In the genomic region with DNA sequence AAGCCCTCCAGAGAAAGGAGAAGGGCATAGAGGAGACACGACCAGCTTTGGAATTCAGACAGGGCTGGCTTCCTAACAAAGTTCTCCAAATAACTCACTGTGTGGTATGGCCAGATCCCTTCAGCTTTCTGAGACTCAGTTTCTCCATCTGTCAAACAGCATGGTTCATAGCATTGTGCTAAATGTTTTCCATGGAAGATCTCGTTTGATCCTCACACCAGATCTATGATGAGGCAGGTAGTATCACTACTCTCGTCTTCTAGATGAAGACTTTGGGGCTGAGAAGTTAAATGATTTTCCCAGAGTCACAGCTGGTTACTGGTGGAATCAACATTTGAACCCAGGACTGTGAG, we compare ENCODE assay signal across 24 cellular contexts.
DNase-seq lines count a peak whose midpoint lies in the region; ATAC-seq and TF ChIP-seq lines count a peak whose summit lies in the region.
"Had no signal": no experiment of that assay in that cellular context is flagged by ENCODE, and none has a peak within 500 bp of the region (broad histone marks: within the 10 kb centered on the region; RNA-seq: fewer than 3 reads in every experiment).

No MANE protein-coding gene starts in this region.

- TF ChIP-seq POLR2A in vagina (IDR thresholded peaks at IDR 0.05) = no peak

- H3K36me3 Mint-ChIP-seq in brain = no peaks in the 10 kb centered on the region
- no peaks in the 10 kb centered on the region for H3K36me3 Mint-ChIP-seq in neural crest cell (ENCODE audit: low read depth)
- H3K36me3 Mint-ChIP-seq: CD14-positive monocyte; CD4-positive, alpha-beta memory T cell; CD4-positive, CD25-positive, alpha-beta regulatory T cell; CD8-positive, alpha-beta memory T cell had no signal

- H3K27ac ChIP-seq in dorsolateral prefrontal cortex (peak overlapping the region in 33 of 59 donors; percentile 2 to 83 (median 61)), vagina (no peak overlapping the region), psoas muscle (no peak overlapping the region)
- H3K27ac ChIP-seq: BLaER1 had no signal

- intact Hi-C loops in dorsolateral prefrontal cortex (cut with DNase I) = loop anchor here in 1 of 2 donors (5.0 to 10.0 kb wide), 3 partner anchors 49 to 424 kb away; no protein-coding TSS in a partner anchor
- intact Hi-C loops in vagina (cut with DNase I) = no loop called here
- intact Hi-C loops in psoas muscle (cut with DNase I) = no loop called here

- 48 to 75% (median 75%) methylated on average over 3 of the region's 3 CpGs for WGBS in psoas muscle, 3 donors

- H3K27me3 Mint-ChIP-seq in brain = no peaks in the 10 kb centered on the region
- no peaks in the 10 kb centered on the region for H3K27me3 Mint-ChIP-seq in neural crest cell (ENCODE audit: low read depth)
- H3K27me3 Mint-ChIP-seq: CD4-positive, alpha-beta memory T cell; CD4-positive, CD25-positive, alpha-beta regulatory T cell; CD8-positive, alpha-beta memory T cell had no signal

- H3K27me3 ChIP-seq in dorsolateral prefrontal cortex (peaks cover 0 to 6% (median 0%) of the 10 kb centered on the region in 45 donors), vagina (no peaks in the 10 kb centered on the region), psoas muscle (ENCODE audit: insufficient read depth in 3 of 3, low read length in 2 of 3) (no peaks in the 10 kb centered on the region)
- H3K27me3 ChIP-seq: BE2C, BLaER1 had no signal

- H3K4me3 ChIP-seq in dorsolateral prefrontal cortex (no peak overlapping the region), vagina (no peak overlapping the region), psoas muscle (no peak overlapping the region)
- H3K4me3 ChIP-seq: BLaER1, GM12878 had no signal

- no peak for ATAC-seq in psoas muscle
- ATAC-seq: GM12878 had no signal

- peak overlapping the region in 3 of 5 experiments; percentile 48 to 83 (median 57) for H3K27ac Mint-ChIP-seq in brain
- peak overlapping the region; percentile 72 for H3K27ac Mint-ChIP-seq in neural crest cell (ENCODE audit: unreplicated experiment)
- H3K27ac Mint-ChIP-seq: CD14-positive monocyte; CD4-positive, alpha-beta memory T cell; CD4-positive, CD25-positive, alpha-beta regulatory T cell; CD8-positive, alpha-beta memory T cell had no signal

- no peak for TF ChIP-seq CTCF in brain (conservative IDR thresholded peaks at IDR 0.05)
- no peak for TF ChIP-seq CTCF in dorsolateral prefrontal cortex (IDR thresholded peaks at IDR 0.05 in 54 of 56, conservative IDR thresholded peaks at IDR 0.05 in 2 of 56; ENCODE audit: low read depth in 1 of 56, partially characterized antibody in 56 of 56)
- no peak for TF ChIP-seq CTCF in neural crest cell (conservative IDR thresholded peaks at IDR 0.05)
- no peak for TF ChIP-seq CTCF in vagina (IDR thresholded peaks at IDR 0.05)
- TF ChIP-seq CTCF in psoas muscle (IDR thresholded peaks at IDR 0.05) = no peak

- H3K4me1 ChIP-seq in vagina (no peaks in the 10 kb centered on the region), psoas muscle (no peaks in the 10 kb centered on the region)
- H3K4me1 ChIP-seq: BE2C had no signal

- no peaks in the 10 kb centered on the region for H3K36me3 ChIP-seq in vagina
- H3K36me3 ChIP-seq in psoas muscle (ENCODE audit: insufficient read depth in 1 of 2, low read depth in 1 of 2) = no peaks in the 10 kb centered on the region
- H3K36me3 ChIP-seq: BE2C, BLaER1 had no signal

- H3K9me3 ChIP-seq in vagina = no peaks in the 10 kb centered on the region
- H3K9me3 ChIP-seq in psoas muscle = no peaks in the 10 kb centered on the region
- H3K9me3 ChIP-seq: BE2C, BLaER1 had no signal

- H3K4me1 Mint-ChIP-seq in brain = peaks cover 24% of the 10 kb centered on the region
- H3K4me1 Mint-ChIP-seq in neural crest cell = peaks cover 12% of the 10 kb centered on the region
- H3K4me1 Mint-ChIP-seq: CD14-positive monocyte; CD4-positive, alpha-beta memory T cell; CD4-positive, CD25-positive, alpha-beta regulatory T cell; CD8-positive, alpha-beta memory T cell had no signal

- H3K9me3 Mint-ChIP-seq in brain = no peaks in the 10 kb centered on the region
- H3K9me3 Mint-ChIP-seq in neural crest cell = no peaks in the 10 kb centered on the region

- H3K4me3 Mint-ChIP-seq in brain (no peak overlapping the region), neural crest cell (no peak overlapping the region)
- H3K4me3 Mint-ChIP-seq: CD14-positive monocyte; CD4-positive, alpha-beta memory T cell; CD4-positive, CD25-positive, alpha-beta regulatory T cell; CD8-positive, alpha-beta memory T cell had no signal

- DNase-seq in dorsolateral prefrontal cortex (no peak), neural crest cell (ENCODE audit: low read depth, low spot score) (no peak), NCI-H2171 treated with DMSO at 0.1 percent for 48 hours (lab: John Stamatoyannopoulos, UW) (no peak), vagina (ENCODE audit: extremely low spot score in 2 of 2) (no peak), psoas muscle (no peak), ecto neural progenitor cell (ENCODE audit: low spot score) (no peak)
- DNase-seq: 8988T; ACHN; BE2C; CD4-positive, alpha-beta memory T cell; CD4-positive, CD25-positive, alpha-beta regulatory T cell; CD8-positive, alpha-beta memory T cell; COR-L47; DMS 273 treated with DMSO at 0.1 percent for 48 hours; DMS153; DMS53; DMS79; DND-41; EL; GDM1 had no signal

Comparison
In these comparisons a context has a peak if more than half of its experiments do, and no peak if none do; other contexts are left out.
1. H3K27ac ChIP-seq: peak in dorsolateral prefrontal cortex (33 of 59); none in vagina (single experiment) and psoas muscle (single experiment).